1 cellular context compared by ENCODE assay signal in the genomic region with DNA sequence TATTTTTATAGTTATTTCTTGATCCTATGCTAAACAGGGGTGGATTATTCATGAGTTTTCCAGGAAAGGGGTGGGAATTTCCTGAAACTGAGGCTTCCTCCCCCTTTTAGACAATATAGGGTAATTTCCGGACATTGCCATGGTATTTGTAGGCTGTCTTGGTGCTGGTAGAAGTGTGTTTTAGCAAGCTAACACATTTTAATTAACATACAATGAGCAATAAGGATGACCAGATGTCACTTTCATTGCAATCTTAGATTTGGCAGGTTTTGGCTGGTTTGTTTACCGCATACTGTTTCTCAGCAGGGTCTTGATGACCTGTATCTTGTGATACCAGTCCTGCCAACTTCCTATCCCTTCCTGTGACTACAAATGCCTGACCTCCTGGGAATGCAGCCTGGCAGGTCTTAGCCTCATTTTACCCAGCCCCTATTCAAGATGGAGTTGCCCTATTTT.
TF ChIP-seq lines count a peak whose summit lies in the region.

No MANE protein-coding gene starts in this region.

TF ChIP-seq in H1, 55 proteins besides CTCF, POLR2A, EP300 and RAD21:
- no peak for TF ChIP-seq JUND (IDR thresholded peaks at IDR 0.05; ENCODE audit: low read length)
- TF ChIP-seq TEAD4 (IDR thresholded peaks at IDR 0.05; ENCODE audit: low read depth, low read length), result 0 out of 2 replicates have a peak, but pooled peaks have one; percentile 15
